Comparison of ENCODE assay signal across 11 cellular contexts in the genomic region with DNA sequence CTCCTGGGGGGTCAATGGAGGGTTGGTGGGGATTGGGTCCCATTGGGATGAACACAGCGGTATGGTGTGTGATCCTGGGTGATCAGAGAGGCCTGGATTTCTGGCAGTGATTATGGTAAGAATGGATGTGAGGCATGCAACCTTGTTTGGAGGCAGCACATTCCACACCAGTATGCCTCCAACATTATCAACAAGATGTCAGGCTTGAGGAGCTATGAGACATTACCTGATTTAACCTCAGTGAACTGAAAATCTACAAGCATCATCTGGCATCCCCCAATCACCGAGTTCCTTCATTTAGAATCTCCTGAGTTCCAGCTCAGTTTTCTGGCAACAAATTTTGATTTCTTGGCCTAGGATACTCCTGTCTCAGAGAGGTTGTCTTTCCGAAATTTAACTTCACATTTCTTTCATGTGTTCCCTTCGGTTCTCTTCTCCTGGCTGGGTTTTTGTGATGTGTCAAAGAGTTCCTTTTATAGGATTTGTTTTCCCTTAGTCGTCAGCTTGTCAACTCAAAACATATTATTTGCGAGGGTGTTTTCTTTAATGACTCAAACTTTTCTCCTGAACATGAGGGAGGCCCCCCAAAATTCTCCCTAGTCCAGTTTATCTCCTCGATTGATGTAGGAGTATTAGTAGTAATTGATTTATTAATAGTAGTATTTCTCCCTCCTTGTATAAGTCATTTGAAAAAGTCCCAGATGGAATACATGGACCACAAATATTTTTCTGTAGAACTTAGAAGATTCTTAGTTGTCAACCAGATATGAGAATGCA. TPM values are rescaled to one million over a fixed set of nuclear protein-coding genes. Genes with fewer than 3 reads are reported as not detected.
DNase-seq lines count a peak whose midpoint lies in the region; ATAC-seq and TF ChIP-seq lines count a peak whose summit lies in the region.
"Had no signal": no experiment of that assay in that cellular context is flagged by ENCODE, and none has a peak within 500 bp of the region (broad histone marks: within the 10 kb centered on the region; RNA-seq: fewer than 3 reads in every experiment).

No MANE protein-coding gene starts in this region.

- peak overlapping the region; percentile 16; the same call in 1 of the 2 replicates for H2AFZ ChIP-seq in GM23338
- peak overlapping the region; percentile 59 for H2AFZ ChIP-seq in smooth muscle cell (ENCODE audit: low read depth)

- no peak for DNase-seq in activated CD4-positive, alpha-beta T cell treated with anti-CD3 and anti-CD28 coated beads, Interleukin-2, amount 10 ng/mL, durations not matched to agents 24 days and 14 days
- no peak for DNase-seq in activated CD4-positive, alpha-beta T cell treated with anti-CD3 and anti-CD28 coated beads, Interleukin-2, amount 10 ng/mL, durations not matched to agents 7 days and 5 days
- DNase-seq in GM23338 (ENCODE audit: low spot score) (no peak), smooth muscle cell (lab: John Stamatoyannopoulos, UW; ENCODE audit: unreplicated experiment) (no peak), H7 (no peak), caudate nucleus (lab: John Stamatoyannopoulos, UW) (no peak)
- no peak for DNase-seq in activated T-helper 2 cell treated with anti-CD3 and anti-CD28 coated beads, Interferon-gamma antibody, Interleukin-2, Interleukin-4, amounts not matched to agents 10 μg/mL and 5 μg/mL and 100 μg/mL, durations not matched to agents 14 hours and 24 hours and 36 hours (ENCODE audit: low spot score)
- DNase-seq: 8988T; CD4-positive, CD25-positive, alpha-beta regulatory T cell had no signal

- no peaks in the 10 kb centered on the region for H3K4me1 Mint-ChIP-seq in activated CD4-positive, alpha-beta T cell treated with anti-CD3 and anti-CD28 coated beads, Interleukin-2, amount 10 ng/mL, durations not matched to agents 24 days and 14 days
- H3K4me1 Mint-ChIP-seq in activated CD4-positive, alpha-beta T cell treated with anti-CD3 and anti-CD28 coated beads, Interleukin-2, amount 10 ng/mL, durations not matched to agents 7 days and 5 days: no peaks in the 10 kb centered on the region
- peaks cover 10% of the 10 kb centered on the region for H3K4me1 Mint-ChIP-seq in GM23338
- H3K4me1 Mint-ChIP-seq in activated T-helper 2 cell treated with anti-CD3 and anti-CD28 coated beads, Interferon-gamma antibody, Interleukin-2, Interleukin-4, amounts not matched to agents 10 μg/mL and 5 μg/mL and 100 μg/mL, durations not matched to agents 14 hours and 24 hours and 36 hours (ENCODE audit: low read depth): no peaks in the 10 kb centered on the region
- H3K4me1 Mint-ChIP-seq: CD4-positive, CD25-positive, alpha-beta regulatory T cell had no signal

- H3K27me3 ChIP-seq in GM23338 (ENCODE audit: insufficient read depth) (no peaks in the 10 kb centered on the region), smooth muscle cell (ENCODE audit: low read depth) (no peaks in the 10 kb centered on the region), H7 (ENCODE audit: control insufficient read depth, insufficient read depth, low read length) (no peaks in the 10 kb centered on the region)
- H3K27me3 ChIP-seq: BLaER1 treated with 17β-estradiol and CSF1 and Interleukin-3, amounts not matched to agents 10 nM and 100 nM had no signal

- H3K79me2 ChIP-seq in GM23338 (replicated peaks; ENCODE audit: insufficient read depth) (no peaks in the 10 kb centered on the region), smooth muscle cell (ENCODE audit: low read depth) (no peaks in the 10 kb centered on the region)

- no peak for ATAC-seq in GM23338

- H3K9me2 ChIP-seq in GM23338 (ENCODE audit: insufficient read depth): no peaks in the 10 kb centered on the region

- H3F3A ChIP-seq in GM23338 (replicated peaks; ENCODE audit: low read depth) (no peaks in the 10 kb centered on the region), smooth muscle cell (ENCODE audit: low read depth) (no peaks in the 10 kb centered on the region)

- H3K9me3 ChIP-seq in smooth muscle cell (replicated peaks; ENCODE audit: low read depth): no peaks in the 10 kb centered on the region
- H3K9me3 ChIP-seq: BLaER1 treated with 17β-estradiol and CSF1 and Interleukin-3, amounts not matched to agents 10 nM and 100 nM had no signal

- H3K9ac ChIP-seq in smooth muscle cell (ENCODE audit: low read depth): no peak overlapping the region
- H3K9ac ChIP-seq: BLaER1 treated with 17β-estradiol and CSF1 and Interleukin-3, amounts not matched to agents 10 nM and 100 nM had no signal

- no peaks in the 10 kb centered on the region for H3K36me3 Mint-ChIP-seq in activated CD4-positive, alpha-beta T cell treated with anti-CD3 and anti-CD28 coated beads, Interleukin-2, amount 10 ng/mL, durations not matched to agents 24 days and 14 days (ENCODE audit: low read depth)
- no peaks in the 10 kb centered on the region for H3K36me3 Mint-ChIP-seq in activated CD4-positive, alpha-beta T cell treated with anti-CD3 and anti-CD28 coated beads, Interleukin-2, amount 10 ng/mL, durations not matched to agents 7 days and 5 days (ENCODE audit: low read depth)
- no peaks in the 10 kb centered on the region for H3K36me3 Mint-ChIP-seq in GM23338 (ENCODE audit: low read depth)
- no peaks in the 10 kb centered on the region for H3K36me3 Mint-ChIP-seq in activated T-helper 2 cell treated with anti-CD3 and anti-CD28 coated beads, Interferon-gamma antibody, Interleukin-2, Interleukin-4, amounts not matched to agents 10 μg/mL and 5 μg/mL and 100 μg/mL, durations not matched to agents 14 hours and 24 hours and 36 hours (ENCODE audit: low read depth)
- H3K36me3 Mint-ChIP-seq: CD4-positive, CD25-positive, alpha-beta regulatory T cell had no signal

- WGBS in smooth muscle cell (ENCODE audit: low lambda C conversion rate): 86% methylated on average over 7 of the region's 7 CpGs

- TF ChIP-seq CTCF in GM23338 (conservative IDR thresholded peaks at IDR 0.05; ENCODE audit: low read depth in 2 of 2) (no peak), smooth muscle cell (IDR thresholded peaks at IDR 0.05; ENCODE audit: borderline replicate concordance, insufficient read depth, poor library complexity, severe bottlenecking) (no peak)

- H3K27ac Mint-ChIP-seq in activated CD4-positive, alpha-beta T cell treated with anti-CD3 and anti-CD28 coated beads, Interleukin-2, amount 10 ng/mL, durations not matched to agents 24 days and 14 days: peak overlapping the region; percentile 21
- no peak overlapping the region for H3K27ac Mint-ChIP-seq in activated CD4-positive, alpha-beta T cell treated with anti-CD3 and anti-CD28 coated beads, Interleukin-2, amount 10 ng/mL, durations not matched to agents 7 days and 5 days
- H3K27ac Mint-ChIP-seq in GM23338: no peak overlapping the region
- H3K27ac Mint-ChIP-seq in activated T-helper 2 cell treated with anti-CD3 and anti-CD28 coated beads, Interferon-gamma antibody, Interleukin-2, Interleukin-4, amounts not matched to agents 10 μg/mL and 5 μg/mL and 100 μg/mL, durations not matched to agents 14 hours and 24 hours and 36 hours: peak overlapping the region; percentile 14
- H3K27ac Mint-ChIP-seq: CD4-positive, CD25-positive, alpha-beta regulatory T cell had no signal

- intact Hi-C loops in activated CD4-positive, alpha-beta T cell treated with anti-CD3 and anti-CD28 coated beads, Interleukin-2, amount 10 ng/mL, durations not matched to agents 24 days and 14 days (cut with micrococcal nuclease): no loop called here
- intact Hi-C loops in activated T-helper 2 cell treated with anti-CD3 and anti-CD28 coated beads, Interferon-gamma antibody, Interleukin-2, Interleukin-4, amounts not matched to agents 10 μg/mL and 5 μg/mL and 100 μg/mL, durations not matched to agents 14 hours and 24 hours and 36 hours (cut with micrococcal nuclease): no loop called here

- no peak overlapping the region for H3K27ac ChIP-seq in GM23338 (ENCODE audit: low read depth)
- no peak overlapping the region for H3K27ac ChIP-seq in smooth muscle cell (ENCODE audit: low read depth)
- no peak overlapping the region for H3K27ac ChIP-seq in caudate nucleus (ENCODE audit: low read depth, low read length)
- H3K27ac ChIP-seq: BLaER1 treated with 17β-estradiol and CSF1 and Interleukin-3, amounts not matched to agents 10 nM and 100 nM; HL-60 had no signal

- peaks cover 5% of the 10 kb centered on the region for H3K27me3 Mint-ChIP-seq in activated CD4-positive, alpha-beta T cell treated with anti-CD3 and anti-CD28 coated beads, Interleukin-2, amount 10 ng/mL, durations not matched to agents 24 days and 14 days
- peaks cover 2% of the 10 kb centered on the region for H3K27me3 Mint-ChIP-seq in activated CD4-positive, alpha-beta T cell treated with anti-CD3 and anti-CD28 coated beads, Interleukin-2, amount 10 ng/mL, durations not matched to agents 7 days and 5 days
- peaks cover 6% of the 10 kb centered on the region for H3K27me3 Mint-ChIP-seq in GM23338 (ENCODE audit: insufficient read depth, low read depth, poor library complexity)
- H3K27me3 Mint-ChIP-seq in activated T-helper 2 cell treated with anti-CD3 and anti-CD28 coated beads, Interferon-gamma antibody, Interleukin-2, Interleukin-4, amounts not matched to agents 10 μg/mL and 5 μg/mL and 100 μg/mL, durations not matched to agents 14 hours and 24 hours and 36 hours (ENCODE audit: low read depth): peaks cover 6% of the 10 kb centered on the region

- H3K4me2 ChIP-seq in GM23338 (no peak overlapping the region), smooth muscle cell (no peak overlapping the region)
- H3K4me2 ChIP-seq: BLaER1 treated with 17β-estradiol and CSF1 and Interleukin-3, amounts not matched to agents 10 nM and 100 nM had no signal

- H3K36me3 ChIP-seq in GM23338 (ENCODE audit: insufficient read depth) (no peaks in the 10 kb centered on the region), smooth muscle cell (ENCODE audit: low read depth) (no peaks in the 10 kb centered on the region), H7 (replicated peaks; ENCODE audit: control insufficient read depth, insufficient read depth, low read length) (no peaks in the 10 kb centered on the region)
- H3K36me3 ChIP-seq: BLaER1 treated with 17β-estradiol and CSF1 and Interleukin-3, amounts not matched to agents 10 nM and 100 nM had no signal

- H4K20me1 ChIP-seq in GM23338 (replicated peaks; ENCODE audit: insufficient read depth): no peaks in the 10 kb centered on the region
- H4K20me1 ChIP-seq in smooth muscle cell (ENCODE audit: low read depth): no peaks in the 10 kb centered on the region
- H4K20me1 ChIP-seq: BLaER1 treated with 17β-estradiol and CSF1 and Interleukin-3, amounts not matched to agents 10 nM and 100 nM had no signal

- CTCF ChIA-PET in activated CD4-positive, alpha-beta T cell treated with anti-CD3 and anti-CD28 coated beads, Interleukin-2, amount 10 ng/mL, durations not matched to agents 7 days and 5 days (lab: Charles Lee): no interaction called here

- H3K4me3 ChIP-seq in GM23338: no peak overlapping the region
- H3K4me3 ChIP-seq in smooth muscle cell: no peak overlapping the region
- no peak overlapping the region for H3K4me3 ChIP-seq in H7 (ENCODE audit: insufficient read depth, low read depth, low read length)
- H3K4me3 ChIP-seq: BLaER1 treated with 17β-estradiol and CSF1 and Interleukin-3, amounts not matched to agents 10 nM and 100 nM had no signal

- POLR2A ChIA-PET in activated CD4-positive, alpha-beta T cell treated with anti-CD3 and anti-CD28 coated beads, Interleukin-2, amount 10 ng/mL, durations not matched to agents 7 days and 5 days (lab: Charles Lee): no interaction called here

- peaks cover 5% of the 10 kb centered on the region for H3K9me3 Mint-ChIP-seq in activated CD4-positive, alpha-beta T cell treated with anti-CD3 and anti-CD28 coated beads, Interleukin-2, amount 10 ng/mL, durations not matched to agents 24 days and 14 days
- H3K9me3 Mint-ChIP-seq in activated CD4-positive, alpha-beta T cell treated with anti-CD3 and anti-CD28 coated beads, Interleukin-2, amount 10 ng/mL, durations not matched to agents 7 days and 5 days: no peaks in the 10 kb centered on the region
- H3K9me3 Mint-ChIP-seq in GM23338: no peaks in the 10 kb centered on the region
- no peaks in the 10 kb centered on the region for H3K9me3 Mint-ChIP-seq in activated T-helper 2 cell treated with anti-CD3 and anti-CD28 coated beads, Interferon-gamma antibody, Interleukin-2, Interleukin-4, amounts not matched to agents 10 μg/mL and 5 μg/mL and 100 μg/mL, durations not matched to agents 14 hours and 24 hours and 36 hours

- H3K4me3 Mint-ChIP-seq in activated CD4-positive, alpha-beta T cell treated with anti-CD3 and anti-CD28 coated beads, Interleukin-2, amount 10 ng/mL, durations not matched to agents 24 days and 14 days: no peak overlapping the region
- no peak overlapping the region for H3K4me3 Mint-ChIP-seq in activated CD4-positive, alpha-beta T cell treated with anti-CD3 and anti-CD28 coated beads, Interleukin-2, amount 10 ng/mL, durations not matched to agents 7 days and 5 days
- no peak overlapping the region for H3K4me3 Mint-ChIP-seq in GM23338
- no peak overlapping the region for H3K4me3 Mint-ChIP-seq in activated T-helper 2 cell treated with anti-CD3 and anti-CD28 coated beads, Interferon-gamma antibody, Interleukin-2, Interleukin-4, amounts not matched to agents 10 μg/mL and 5 μg/mL and 100 μg/mL, durations not matched to agents 14 hours and 24 hours and 36 hours (ENCODE audit: low read depth)
- H3K4me3 Mint-ChIP-seq: CD4-positive, CD25-positive, alpha-beta regulatory T cell had no signal

- H3K4me1 ChIP-seq in GM23338 (ENCODE audit: insufficient read depth): no peaks in the 10 kb centered on the region; the same call in 1 of the 2 replicates
- H3K4me1 ChIP-seq in smooth muscle cell (ENCODE audit: low read depth): no peaks in the 10 kb centered on the region
- H3K4me1 ChIP-seq: BLaER1 treated with 17β-estradiol and CSF1 and Interleukin-3, amounts not matched to agents 10 nM and 100 nM had no signal

RNA-seq across cellular contexts. Expression of a gene that starts 56.0 kb away (rescaled TPM):
- total RNA-seq in activated CD4-positive, alpha-beta T cell treated with anti-CD3 and anti-CD28 coated beads, Interleukin-2, amount 10 ng/mL, durations not matched to agents 24 days and 14 days: 46.3 and 46.7 TPM in 2 replicates
- total RNA-seq in activated CD4-positive, alpha-beta T cell treated with anti-CD3 and anti-CD28 coated beads, Interleukin-2, amount 10 ng/mL, durations not matched to agents 7 days and 5 days: under 1 TPM; 0.32 to 0.71 TPM
- total RNA-seq in GM23338 (2014; rRNA removed; shearing (Covaris generic)): 112 and 116 TPM in 2 replicates
- 22.3 and 26.8 TPM in 2 replicates for polyA plus RNA-seq in GM23338 (2016; fragmentation: Nextera tagmentation; extraction: Ambion mirVana)
- 29.9 and 32.4 TPM in 2 replicates for total RNA-seq in activated T-helper 2 cell treated with anti-CD3 and anti-CD28 coated beads, Interferon-gamma antibody, Interleukin-2, Interleukin-4, amounts not matched to agents 10 μg/mL and 5 μg/mL and 100 μg/mL, durations not matched to agents 14 hours and 24 hours and 36 hours
- total RNA-seq in smooth muscle cell: 738 and 786 TPM in 2 replicates
- polyA plus RNA-seq in smooth muscle cell: 329 and 495 TPM in 2 replicates
- 55.3 and 59.4 TPM in 2 replicates for total RNA-seq in H7 (2014; rRNA removed; shearing (Covaris generic))

Comparison
In these comparisons a context has a peak if more than half of its experiments do, and no peak if none do; other contexts are left out.
1. H3K27ac Mint-ChIP-seq: peak in activated CD4-positive, alpha-beta T cell treated with anti-CD3 and anti-CD28 coated beads, Interleukin-2, amount 10 ng/mL, durations not matched to agents 24 days and 14 days (single experiment) and activated T-helper 2 cell treated with anti-CD3 and anti-CD28 coated beads, Interferon-gamma antibody, Interleukin-2, Interleukin-4, amounts not matched to agents 10 μg/mL and 5 μg/mL and 100 μg/mL, durations not matched to agents 14 hours and 24 hours and 36 hours (single experiment); none in activated CD4-positive, alpha-beta T cell treated with anti-CD3 and anti-CD28 coated beads, Interleukin-2, amount 10 ng/mL, durations not matched to agents 7 days and 5 days (single experiment) and GM23338 (single experiment).
2. RNA of a gene that starts 56.0 kb away (total RNA-seq): 738 to 786 TPM in smooth muscle cell, 112 to 116 TPM in GM23338, 55.3 to 59.4 TPM in H7, 46.3 to 46.7 TPM in activated CD4-positive, alpha-beta T cell treated with anti-CD3 and anti-CD28 coated beads, Interleukin-2, amount 10 ng/mL, durations not matched to agents 24 days and 14 days and 29.9 to 32.4 TPM in activated T-helper 2 cell treated with anti-CD3 and anti-CD28 coated beads, Interferon-gamma antibody, Interleukin-2, Interleukin-4, amounts not matched to agents 10 μg/mL and 5 μg/mL and 100 μg/mL, durations not matched to agents 14 hours and 24 hours and 36 hours; 0.32 to 0.71 TPM in activated CD4-positive, alpha-beta T cell treated with anti-CD3 and anti-CD28 coated beads, Interleukin-2, amount 10 ng/mL, durations not matched to agents 7 days and 5 days; every median in the first group is over 10 times any median in the second.